17 cellular contexts compared by ENCODE assay signal in the genomic region with DNA sequence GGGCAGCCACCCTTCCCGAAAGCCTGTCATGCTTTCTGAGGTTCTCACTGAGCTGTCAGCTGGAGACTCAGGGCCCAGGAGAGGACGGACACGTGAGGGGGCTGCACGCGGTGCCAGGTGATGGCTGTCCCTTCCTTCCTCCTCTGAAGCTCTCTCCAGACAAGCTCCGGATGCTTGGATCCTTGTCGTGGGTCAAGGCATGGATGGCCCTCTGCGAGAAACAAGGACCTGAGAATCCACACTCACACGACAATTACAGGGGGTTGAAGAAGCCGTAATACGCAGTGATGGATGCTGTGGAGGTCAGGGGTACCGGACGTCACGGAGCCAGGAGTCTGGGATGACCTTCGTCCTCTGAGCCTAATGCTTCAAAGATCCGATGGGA.
DNase-seq lines count a peak whose midpoint lies in the region; ATAC-seq and TF ChIP-seq lines count a peak whose summit lies in the region.
"Had no signal": no experiment of that assay in that cellular context is flagged by ENCODE, and none has a peak within 500 bp of the region (broad histone marks: within the 10 kb centered on the region; RNA-seq: fewer than 3 reads in every experiment).

No MANE protein-coding gene starts in this region.

- DNase-seq in activated CD4-positive, alpha-beta T cell treated with anti-CD3 and anti-CD28 coated beads for 36 hours, result no peak
- DNase-seq in activated CD4-positive, alpha-beta T cell treated with anti-CD3 and anti-CD28 coated beads, Interleukin-2, amount 10 ng/mL, durations not matched to agents 7 days and 5 days, result no peak
- DNase-seq in CD4-positive, alpha-beta T cell, result peak in 1 of 10 experiments; percentile 16
- no peak for DNase-seq in activated T-cell treated with anti-CD3 and anti-CD28 coated beads, Interleukin-2, amount 50 U/mL, for 72 hours
- DNase-seq in neural progenitor cell (ENCODE audit: low spot score) (no peak), NCI-H2081 treated with DMSO at 0.1 percent for 48 hours (lab: John Stamatoyannopoulos, UW) (no peak)
- DNase-seq: KBM-7, NCI-H1436 treated with DMSO at 0.1 percent for 48 hours, NCI-H2107, NCI-H345, NCI-H526 treated with DMSO at 0.1 percent for 48 hours, RPMI8226 had no signal

- H2AFZ ChIP-seq in neural progenitor cell (replicated peaks), result no peak overlapping the region

- no peaks in the 10 kb centered on the region for H3K27me3 Mint-ChIP-seq in activated CD4-positive, alpha-beta T cell treated with anti-CD3 and anti-CD28 coated beads for 36 hours
- peaks cover 2% of the 10 kb centered on the region for H3K27me3 Mint-ChIP-seq in activated CD4-positive, alpha-beta T cell treated with anti-CD3 and anti-CD28 coated beads, Interleukin-2, amount 10 ng/mL, durations not matched to agents 7 days and 5 days
- no peaks in the 10 kb centered on the region for H3K27me3 Mint-ChIP-seq in CD4-positive, alpha-beta T cell
- H3K27me3 Mint-ChIP-seq in activated T-cell treated with anti-CD3 and anti-CD28 coated beads, Interleukin-2, amount 50 U/mL, for 72 hours (ENCODE audit: low read depth), result peaks cover 6% of the 10 kb centered on the region
- H3K27me3 Mint-ChIP-seq in neural progenitor cell (ENCODE audit: insufficient read depth, low read depth), result peaks cover 16% of the 10 kb centered on the region

- TF ChIP-seq CTCF in CD4-positive, alpha-beta T cell (IDR thresholded peaks at IDR 0.05), result no peak
- no peak for TF ChIP-seq CTCF in neural progenitor cell (IDR thresholded peaks at IDR 0.05)

- no peaks in the 10 kb centered on the region for H3K79me2 ChIP-seq in neural progenitor cell (ENCODE audit: low read depth)

- H3K9me3 ChIP-seq in CD4-positive, alpha-beta T cell (ENCODE audit: control insufficient read depth, low read length), result no peaks in the 10 kb centered on the region
- no peaks in the 10 kb centered on the region for H3K9me3 ChIP-seq in neural progenitor cell (ENCODE audit: low read depth)
- H3K9me3 ChIP-seq: BLaER1 had no signal

- no peaks in the 10 kb centered on the region for H3K9me3 Mint-ChIP-seq in activated CD4-positive, alpha-beta T cell treated with anti-CD3 and anti-CD28 coated beads for 36 hours (ENCODE audit: low read depth)
- no peaks in the 10 kb centered on the region for H3K9me3 Mint-ChIP-seq in activated CD4-positive, alpha-beta T cell treated with anti-CD3 and anti-CD28 coated beads, Interleukin-2, amount 10 ng/mL, durations not matched to agents 7 days and 5 days
- no peaks in the 10 kb centered on the region for H3K9me3 Mint-ChIP-seq in CD4-positive, alpha-beta T cell
- H3K9me3 Mint-ChIP-seq in activated T-cell treated with anti-CD3 and anti-CD28 coated beads, Interleukin-2, amount 50 U/mL, for 72 hours, result no peaks in the 10 kb centered on the region
- peaks cover 3% of the 10 kb centered on the region for H3K9me3 Mint-ChIP-seq in neural progenitor cell

- no peaks in the 10 kb centered on the region for H3K27me3 ChIP-seq in CD4-positive, alpha-beta T cell (ENCODE audit: control insufficient read depth, insufficient read depth, low read length)
- H3K27me3 ChIP-seq in neural progenitor cell, result no peaks in the 10 kb centered on the region
- H3K27me3 ChIP-seq: BLaER1 had no signal

- intact Hi-C loops in activated CD4-positive, alpha-beta T cell treated with anti-CD3 and anti-CD28 coated beads for 36 hours (cut with DNase I, micrococcal nuclease), result loop anchor here (2.0 to 5.0 kb wide), 3 partner anchors 40 to 204 kb away; no protein-coding TSS in a partner anchor
- intact Hi-C loops in CD4-positive, alpha-beta T cell (cut with DNase I, micrococcal nuclease), result loop anchor here in 1 of 2 experiments (5.0 kb wide), 1 partner anchor 79 kb away; no protein-coding TSS in a partner anchor

- no peaks in the 10 kb centered on the region for H3K36me3 Mint-ChIP-seq in activated CD4-positive, alpha-beta T cell treated with anti-CD3 and anti-CD28 coated beads for 36 hours (ENCODE audit: low read depth)
- H3K36me3 Mint-ChIP-seq in activated CD4-positive, alpha-beta T cell treated with anti-CD3 and anti-CD28 coated beads, Interleukin-2, amount 10 ng/mL, durations not matched to agents 7 days and 5 days (ENCODE audit: low read depth), result no peaks in the 10 kb centered on the region
- H3K36me3 Mint-ChIP-seq in CD4-positive, alpha-beta T cell (ENCODE audit: low read depth), result no peaks in the 10 kb centered on the region
- H3K36me3 Mint-ChIP-seq in activated T-cell treated with anti-CD3 and anti-CD28 coated beads, Interleukin-2, amount 50 U/mL, for 72 hours (ENCODE audit: insufficient read depth in 2 of 2), result no peaks in the 10 kb centered on the region
- no peaks in the 10 kb centered on the region for H3K36me3 Mint-ChIP-seq in neural progenitor cell

- no peaks in the 10 kb centered on the region for H3K36me3 ChIP-seq in neural progenitor cell
- H3K36me3 ChIP-seq: BLaER1 had no signal

- peaks cover 38% of the 10 kb centered on the region for H3K4me1 Mint-ChIP-seq in activated CD4-positive, alpha-beta T cell treated with anti-CD3 and anti-CD28 coated beads for 36 hours
- peaks cover 24% of the 10 kb centered on the region for H3K4me1 Mint-ChIP-seq in activated CD4-positive, alpha-beta T cell treated with anti-CD3 and anti-CD28 coated beads, Interleukin-2, amount 10 ng/mL, durations not matched to agents 7 days and 5 days
- peaks cover 21% of the 10 kb centered on the region for H3K4me1 Mint-ChIP-seq in CD4-positive, alpha-beta T cell (ENCODE audit: low read depth)
- H3K4me1 Mint-ChIP-seq in activated T-cell treated with anti-CD3 and anti-CD28 coated beads, Interleukin-2, amount 50 U/mL, for 72 hours (ENCODE audit: low read depth), result peaks cover 53% of the 10 kb centered on the region
- peaks cover 4% of the 10 kb centered on the region for H3K4me1 Mint-ChIP-seq in neural progenitor cell

- peaks cover 24% of the 10 kb centered on the region for H3K4me1 ChIP-seq in neural progenitor cell

- CTCF ChIA-PET in activated CD4-positive, alpha-beta T cell treated with anti-CD3 and anti-CD28 coated beads for 36 hours (lab: Charles Lee), result interaction anchor here (0.5 kb wide), 1 partner anchor 9 kb away, joined by 3 read pairs; no protein-coding TSS in a partner anchor
- CTCF ChIA-PET in activated CD4-positive, alpha-beta T cell treated with anti-CD3 and anti-CD28 coated beads, Interleukin-2, amount 10 ng/mL, durations not matched to agents 7 days and 5 days (lab: Charles Lee), result no interaction called here
- CTCF ChIA-PET in CD4-positive, alpha-beta T cell (lab: Charles Lee), result no interaction called here

- no peaks in the 10 kb centered on the region for H4K20me1 ChIP-seq in neural progenitor cell (ENCODE audit: low read depth)
- H4K20me1 ChIP-seq: BLaER1 had no signal

- H3F3A ChIP-seq in neural progenitor cell (ENCODE audit: low read depth), result no peaks in the 10 kb centered on the region

- H3K4me3 ChIP-seq in neural progenitor cell, result no peak overlapping the region
- H3K4me3 ChIP-seq: BLaER1 had no signal

- no peak for ATAC-seq in activated CD4-positive, alpha-beta T cell treated with anti-CD3 and anti-CD28 coated beads for 36 hours
- ATAC-seq in CD4-positive, alpha-beta T cell (ENCODE audit: poor library complexity), result no peak
- no peak for ATAC-seq in activated T-cell treated with anti-CD3 and anti-CD28 coated beads, Interleukin-2, amount 50 U/mL, for 72 hours (replicated peaks in 1 of 2)
- ATAC-seq in HG03039 (IDR thresholded peaks at IDR 0.05; ENCODE audit: unreplicated experiment) (no peak), HG03439 (IDR thresholded peaks at IDR 0.05; ENCODE audit: unreplicated experiment) (no peak)
- ATAC-seq: HCT116 had no signal

- no peak overlapping the region for H3K4me2 ChIP-seq in neural progenitor cell

- H3K9ac ChIP-seq in neural progenitor cell, result no peak overlapping the region
- H3K9ac ChIP-seq: BLaER1 had no signal

- peak overlapping the region; percentile 95 for H3K27ac Mint-ChIP-seq in activated CD4-positive, alpha-beta T cell treated with anti-CD3 and anti-CD28 coated beads for 36 hours
- no peak overlapping the region for H3K27ac Mint-ChIP-seq in activated CD4-positive, alpha-beta T cell treated with anti-CD3 and anti-CD28 coated beads, Interleukin-2, amount 10 ng/mL, durations not matched to agents 7 days and 5 days
- H3K27ac Mint-ChIP-seq in CD4-positive, alpha-beta T cell, result no peak overlapping the region
- H3K27ac Mint-ChIP-seq in activated T-cell treated with anti-CD3 and anti-CD28 coated beads, Interleukin-2, amount 50 U/mL, for 72 hours, result peak overlapping the region; percentile 85
- H3K27ac Mint-ChIP-seq in neural progenitor cell, result no peak overlapping the region

- H3K27ac ChIP-seq in CD4-positive, alpha-beta T cell (ENCODE audit: low read depth, low read length), result no peak overlapping the region
- H3K27ac ChIP-seq in neural progenitor cell, result no peak overlapping the region
- H3K27ac ChIP-seq: 22Rv1, BLaER1 had no signal

- H3K4me3 Mint-ChIP-seq in activated CD4-positive, alpha-beta T cell treated with anti-CD3 and anti-CD28 coated beads for 36 hours, result peak overlapping the region; percentile 66
- H3K4me3 Mint-ChIP-seq in activated CD4-positive, alpha-beta T cell treated with anti-CD3 and anti-CD28 coated beads, Interleukin-2, amount 10 ng/mL, durations not matched to agents 7 days and 5 days, result no peak overlapping the region
- H3K4me3 Mint-ChIP-seq in CD4-positive, alpha-beta T cell, result peak overlapping the region; percentile 9
- peak overlapping the region; percentile 69 to 82 for H3K4me3 Mint-ChIP-seq in activated T-cell treated with anti-CD3 and anti-CD28 coated beads, Interleukin-2, amount 50 U/mL, for 72 hours
- H3K4me3 Mint-ChIP-seq in neural progenitor cell, result peak overlapping the region; percentile 21

- POLR2A ChIA-PET in activated CD4-positive, alpha-beta T cell treated with anti-CD3 and anti-CD28 coated beads for 36 hours (lab: Charles Lee), result no interaction called here
- POLR2A ChIA-PET in activated CD4-positive, alpha-beta T cell treated with anti-CD3 and anti-CD28 coated beads, Interleukin-2, amount 10 ng/mL, durations not matched to agents 7 days and 5 days (lab: Charles Lee), result no interaction called here
- POLR2A ChIA-PET in CD4-positive, alpha-beta T cell (lab: Charles Lee), result no interaction called here

Comparison
In these comparisons a context has a peak if more than half of its experiments do, and no peak if none do; other contexts are left out.
1. H3K27ac Mint-ChIP-seq: peak in activated CD4-positive, alpha-beta T cell treated with anti-CD3 and anti-CD28 coated beads for 36 hours (single experiment) and activated T-cell treated with anti-CD3 and anti-CD28 coated beads, Interleukin-2, amount 50 U/mL, for 72 hours (single experiment); none in activated CD4-positive, alpha-beta T cell treated with anti-CD3 and anti-CD28 coated beads, Interleukin-2, amount 10 ng/mL, durations not matched to agents 7 days and 5 days (single experiment), CD4-positive, alpha-beta T cell (single experiment) and neural progenitor cell (single experiment).